In the genomic region with DNA sequence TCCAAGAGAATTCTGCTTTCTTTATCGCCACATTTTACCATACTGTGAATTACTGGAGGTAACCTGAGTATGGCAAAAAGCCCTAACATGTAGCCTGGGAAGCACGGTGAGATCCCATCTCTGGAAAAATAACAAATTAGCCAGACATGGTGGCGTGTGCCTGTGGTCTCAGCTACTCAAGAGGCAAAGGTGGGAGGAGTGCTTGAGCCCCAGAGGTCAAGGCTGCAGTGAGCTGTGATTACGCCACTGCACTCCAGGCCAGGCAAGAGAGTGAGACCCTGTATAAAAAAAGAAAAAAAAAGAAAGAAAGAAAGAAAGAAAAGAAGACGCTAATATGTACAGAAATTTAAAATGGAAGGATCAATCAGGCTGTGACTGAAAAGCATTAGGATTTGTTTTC, we compare ENCODE assay signal across 1 cellular context.
TF ChIP-seq lines count a peak whose summit lies in the region.

No MANE protein-coding gene starts in this region.

TF ChIP-seq in HepG2, 621 proteins besides CTCF, POLR2A, EP300 and RAD21 (continued from another document and continues in another):
- no peak for TF ChIP-seq MYC (CRISPR knock-in tag; IDR thresholded peaks at IDR 0.05; ENCODE audit: borderline replicate concordance)
- 0 out of 2 replicates have a peak, but pooled peaks have one; percentile 20 for TF ChIP-seq HOXA3 (CRISPR knock-in tag; IDR thresholded peaks at IDR 0.05)
- TF ChIP-seq ZMYM2 (CRISPR knock-in tag; IDR thresholded peaks at IDR 0.05): peak; percentile 64; the same call in 1 of the 2 replicates
- TF ChIP-seq GZF1 (CRISPR knock-in tag; IDR thresholded peaks at IDR 0.05): no peak
- no peak for TF ChIP-seq RNF2 (conservative IDR thresholded peaks at IDR 0.05; ENCODE audit: low read depth)
- no peak for TF ChIP-seq YY1 (IDR thresholded peaks at IDR 0.05; ENCODE audit: insufficient read depth, insufficient replicate concordance, low read depth, low read length)
- TF ChIP-seq ZFP36L2 (CRISPR knock-in tag; IDR thresholded peaks at IDR 0.05): no peak
- no peak for TF ChIP-seq CBX2 (IDR thresholded peaks at IDR 0.05; ENCODE audit: low read depth, low read length)
- TF ChIP-seq CBX2 (CRISPR knock-in tag; IDR thresholded peaks at IDR 0.05; ENCODE audit: low read depth): no peak
- no peak for TF ChIP-seq ZBTB26 (CRISPR knock-in tag; IDR thresholded peaks at IDR 0.05; ENCODE audit: borderline replicate concordance)
- TF ChIP-seq NR2F6 (IDR thresholded peaks at IDR 0.05): peak; percentile 86
- TF ChIP-seq NR2F6 (CRISPR knock-in tag; IDR thresholded peaks at IDR 0.05): peak; percentile 92
- no peak for TF ChIP-seq SCMH1 (CRISPR knock-in tag; IDR thresholded peaks at IDR 0.05; ENCODE audit: borderline replicate concordance)
- TF ChIP-seq ZNF432 (CRISPR knock-in tag; IDR thresholded peaks at IDR 0.05; ENCODE audit: borderline replicate concordance): no peak
- peak; percentile 63 for TF ChIP-seq SALL1 (CRISPR knock-in tag; IDR thresholded peaks at IDR 0.05)
- TF ChIP-seq, protein P1, sequence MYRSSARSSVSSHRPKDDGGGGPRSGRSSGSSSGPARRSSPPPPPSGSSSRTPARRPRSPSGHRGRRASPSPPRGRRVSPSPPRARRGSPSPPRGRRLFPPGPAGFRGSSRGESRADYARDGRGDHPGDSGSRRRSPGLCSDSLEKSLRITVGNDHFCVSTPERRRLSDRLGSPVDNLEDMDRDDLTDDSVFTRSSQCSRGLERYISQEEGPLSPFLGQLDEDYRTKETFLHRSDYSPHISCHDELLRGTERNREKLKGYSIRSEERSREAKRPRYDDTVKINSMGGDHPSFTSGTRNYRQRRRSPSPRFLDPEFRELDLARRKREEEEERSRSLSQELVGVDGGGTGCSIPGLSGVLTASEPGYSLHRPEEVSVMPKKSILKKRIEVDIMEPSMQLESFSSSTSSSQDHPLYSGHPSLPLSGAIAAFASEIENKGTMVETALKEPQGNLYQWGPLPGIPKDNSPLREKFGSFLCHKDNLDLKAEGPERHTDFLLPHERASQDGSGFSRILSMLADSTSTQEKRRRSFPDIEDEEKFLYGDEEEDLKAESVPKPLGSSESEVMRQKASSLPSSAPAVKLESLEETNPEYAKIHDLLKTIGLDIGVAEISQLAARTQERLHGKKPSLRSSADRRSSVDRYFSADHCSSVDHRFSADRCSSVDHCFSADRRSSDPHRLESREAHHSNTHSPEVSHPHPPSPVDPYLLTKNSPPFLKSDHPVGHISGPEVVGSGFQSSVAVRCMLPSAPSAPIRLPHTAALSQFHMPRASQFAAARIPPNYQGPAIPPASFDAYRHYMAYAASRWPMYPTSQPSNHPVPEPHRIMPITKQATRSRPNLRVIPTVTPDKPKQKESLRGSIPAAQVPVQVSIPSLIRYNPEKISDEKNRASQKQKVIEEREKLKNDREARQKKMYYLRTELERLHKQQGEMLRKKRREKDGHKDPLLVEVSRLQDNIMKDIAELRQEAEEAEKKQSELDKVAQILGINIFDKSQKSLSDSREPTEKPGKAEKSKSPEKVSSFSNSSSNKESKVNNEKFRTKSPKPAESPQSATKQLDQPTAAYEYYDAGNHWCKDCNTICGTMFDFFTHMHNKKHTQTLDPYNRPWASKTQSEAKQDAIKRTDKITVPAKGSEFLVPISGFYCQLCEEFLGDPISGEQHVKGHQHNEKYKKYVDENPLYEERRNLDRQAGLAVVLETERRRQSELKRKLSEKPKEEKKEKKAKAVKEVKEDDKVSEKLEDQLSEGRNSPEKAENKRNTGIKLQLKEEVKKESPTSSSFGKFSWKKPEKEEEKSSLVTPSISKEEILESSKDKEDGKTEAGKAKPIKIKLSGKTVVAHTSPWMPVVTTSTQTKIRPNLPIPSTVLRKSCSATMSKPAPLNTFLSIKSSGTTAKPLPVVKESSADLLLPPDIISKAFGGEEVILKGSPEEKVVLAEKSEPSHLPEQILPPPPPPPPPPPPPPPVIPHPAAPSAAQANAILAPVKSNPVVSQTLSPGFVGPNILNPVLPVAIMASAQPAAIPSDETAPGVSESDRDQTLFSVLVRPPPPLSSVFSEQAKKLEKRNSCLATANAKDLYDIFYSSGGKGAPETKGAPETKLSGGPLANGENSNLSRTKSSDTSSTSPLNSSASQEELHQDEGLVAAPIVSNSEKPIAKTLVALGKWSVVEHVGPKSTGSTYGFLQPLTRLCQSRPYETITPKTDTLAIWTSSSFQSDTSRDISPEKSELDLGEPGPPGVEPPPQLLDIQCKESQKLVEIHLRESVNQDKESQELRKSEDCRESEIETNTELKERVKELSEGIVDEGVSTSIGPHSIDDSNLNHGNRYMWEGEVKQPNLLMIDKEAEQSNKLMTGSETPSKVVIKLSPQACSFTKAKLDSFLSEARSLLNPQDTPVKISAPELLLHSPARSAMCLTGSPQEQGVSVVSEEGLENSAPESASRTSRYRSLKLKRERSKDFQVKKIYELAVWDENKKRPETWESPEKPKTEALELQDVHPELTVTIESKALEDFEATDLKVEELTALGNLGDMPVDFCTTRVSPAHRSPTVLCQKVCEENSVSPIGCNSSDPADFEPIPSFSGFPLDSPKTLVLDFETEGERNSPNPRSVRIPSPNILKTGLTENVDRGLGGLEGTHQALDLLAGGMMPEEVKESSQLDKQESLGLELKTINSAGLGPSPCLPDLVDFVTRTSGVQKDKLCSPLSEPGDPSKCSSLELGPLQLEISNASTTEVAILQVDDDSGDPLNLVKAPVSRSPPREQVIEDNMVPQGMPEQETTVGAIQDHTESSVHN (CRISPR knock-in tag; IDR thresholded peaks at IDR 0.05): no peak
- no peak for TF ChIP-seq XRCC5 (optimal IDR thresholded peaks at IDR 0.05; ENCODE audit: low read length)
- TF ChIP-seq ARID5B (CRISPR knock-in tag; IDR thresholded peaks at IDR 0.05): peak; percentile 70
- TF ChIP-seq ZNF460 (CRISPR knock-in tag; IDR thresholded peaks at IDR 0.05; ENCODE audit: borderline replicate concordance): peak; percentile 89
- no peak for TF ChIP-seq SIN3A (IDR thresholded peaks at IDR 0.05; ENCODE audit: borderline replicate concordance, low read depth, low read length)
- no peak for TF ChIP-seq ZBTB38 (CRISPR knock-in tag; IDR thresholded peaks at IDR 0.05)
- peak; percentile 59; the same call in 1 of the 2 replicates for TF ChIP-seq GATAD2A (CRISPR knock-in tag; IDR thresholded peaks at IDR 0.05)
- no peak for TF ChIP-seq ZNF644 (CRISPR knock-in tag; IDR thresholded peaks at IDR 0.05; ENCODE audit: low read depth)
- TF ChIP-seq, protein P2, sequence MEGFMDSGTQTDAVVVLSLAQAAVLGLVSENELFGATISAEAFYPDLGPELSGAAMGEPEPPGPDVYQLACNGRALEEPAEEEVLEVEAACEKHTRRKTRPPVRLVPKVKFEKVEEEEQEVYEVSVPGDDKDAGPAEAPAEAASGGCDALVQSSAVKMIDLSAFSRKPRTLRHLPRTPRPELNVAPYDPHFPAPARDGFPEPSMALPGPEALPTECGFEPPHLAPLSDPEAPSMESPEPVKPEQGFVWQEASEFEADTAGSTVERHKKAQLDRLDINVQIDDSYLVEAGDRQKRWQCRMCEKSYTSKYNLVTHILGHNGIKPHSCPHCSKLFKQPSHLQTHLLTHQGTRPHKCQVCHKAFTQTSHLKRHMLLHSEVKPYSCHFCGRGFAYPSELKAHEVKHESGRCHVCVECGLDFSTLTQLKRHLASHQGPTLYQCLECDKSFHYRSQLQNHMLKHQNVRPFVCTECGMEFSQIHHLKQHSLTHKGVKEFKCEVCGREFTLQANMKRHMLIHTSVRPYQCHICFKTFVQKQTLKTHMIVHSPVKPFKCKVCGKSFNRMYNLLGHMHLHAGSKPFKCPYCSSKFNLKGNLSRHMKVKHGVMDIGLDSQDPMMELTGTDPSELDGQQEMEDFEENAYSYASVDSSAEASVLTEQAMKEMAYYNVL (CRISPR knock-in tag; IDR thresholded peaks at IDR 0.05; ENCODE audit: borderline replicate concordance): 0 out of 2 replicates have a peak, but pooled peaks have one; percentile 26
- no peak for TF ChIP-seq ELF4 (CRISPR knock-in tag; IDR thresholded peaks at IDR 0.05; ENCODE audit: borderline replicate concordance)
- no peak for TF ChIP-seq ZFP91 (CRISPR knock-in tag; IDR thresholded peaks at IDR 0.05; ENCODE audit: borderline replicate concordance)
- TF ChIP-seq RCOR2 (CRISPR knock-in tag; IDR thresholded peaks at IDR 0.05): 0 out of 2 replicates have a peak, but pooled peaks have one; percentile 29
- no peak for TF ChIP-seq TFDP2 (CRISPR knock-in tag; IDR thresholded peaks at IDR 0.05)
- TF ChIP-seq ZMYM4 (CRISPR knock-in tag; IDR thresholded peaks at IDR 0.05): peak; percentile 82
- no peak for TF ChIP-seq ZNF615 (CRISPR knock-in tag; IDR thresholded peaks at IDR 0.05; ENCODE audit: borderline replicate concordance)
- no peak for TF ChIP-seq NR1H2 (CRISPR knock-in tag; IDR thresholded peaks at IDR 0.05; ENCODE audit: borderline replicate concordance, low read depth)
- TF ChIP-seq NR2F1 (CRISPR knock-in tag; IDR thresholded peaks at IDR 0.05): peak; percentile 58 to 87; a peak in 3 of 4 replicates
- TF ChIP-seq CEBPG (CRISPR knock-in tag; IDR thresholded peaks at IDR 0.05): peak; percentile 60
- no peak for TF ChIP-seq PRDM4 (CRISPR knock-in tag; IDR thresholded peaks at IDR 0.05; ENCODE audit: borderline replicate concordance)
- TF ChIP-seq ZFP62 (CRISPR knock-in tag; IDR thresholded peaks at IDR 0.05): no peak
- no peak for TF ChIP-seq HMGA1 (CRISPR knock-in tag; conservative IDR thresholded peaks at IDR 0.05)
- no peak for TF ChIP-seq JARID2 (CRISPR knock-in tag; IDR thresholded peaks at IDR 0.05; ENCODE audit: insufficient replicate concordance)
- TF ChIP-seq ZNF264 (CRISPR knock-in tag; IDR thresholded peaks at IDR 0.05): no peak
- no peak for TF ChIP-seq ZNF724P (CRISPR knock-in tag; IDR thresholded peaks at IDR 0.05; ENCODE audit: borderline replicate concordance)
- TF ChIP-seq RARA (CRISPR knock-in tag; IDR thresholded peaks at IDR 0.05): peak; percentile 72
